27 cellular contexts compared by ENCODE assay signal in the genomic region with DNA sequence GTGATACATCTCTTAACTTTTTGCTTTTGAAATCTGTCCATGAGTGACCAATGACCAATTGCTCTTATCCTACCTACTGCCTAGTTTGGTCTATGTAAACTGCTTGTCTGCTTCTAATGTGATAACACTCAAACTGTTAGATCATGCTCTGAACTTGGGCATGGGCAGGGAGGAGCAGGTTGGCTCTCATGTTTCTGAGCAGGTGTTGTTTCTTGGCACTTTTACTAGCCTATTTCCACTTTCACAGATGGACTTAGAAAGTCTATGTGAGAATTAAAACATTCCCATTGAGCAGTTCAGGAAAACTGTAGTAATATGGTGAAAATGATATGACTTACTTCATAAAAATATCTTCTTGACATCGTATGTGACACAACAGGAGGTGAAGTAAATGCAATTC.
"Had no signal": no experiment of that assay in that cellular context is flagged by ENCODE, and none has a peak within 500 bp of the region (broad histone marks: within the 10 kb centered on the region; RNA-seq: fewer than 3 reads in every experiment).

No MANE protein-coding gene starts in this region.

- H3K4me1 ChIP-seq: neural progenitor cell, parathyroid adenoma, psoas muscle, sigmoid colon, thyroid gland, vagina had no signal

- ATAC-seq: natural killer cell; psoas muscle; right cardiac atrium; stimulated activated memory B cell treated with anti-CD40 and anti-IgM and Interleukin-4, amounts not matched to agents 10 μg/mL and 1 μg/mL and 100 μg/mL, for 72 hours had no signal

- H3K27ac Mint-ChIP-seq: natural killer cell; nephron; neural progenitor cell; progenitor cell of endocrine pancreas; stimulated activated memory B cell treated with anti-CD40 and anti-IgM and Interleukin-4, amounts not matched to agents 10 μg/mL and 1 μg/mL and 100 μg/mL, for 72 hours; stimulated activated naive CD8-positive, alpha-beta T cell treated with anti-CD3 and anti-CD28 coated beads, Interleukin-15, Interleukin-2, amounts not matched to agents 100 ng/mL and 50 ng/mL, for 24 hours had no signal

- H3K27me3 Mint-ChIP-seq: progenitor cell of endocrine pancreas; stimulated activated memory B cell treated with anti-CD40 and anti-IgM and Interleukin-4, amounts not matched to agents 10 μg/mL and 1 μg/mL and 100 μg/mL, for 72 hours; stimulated activated naive CD8-positive, alpha-beta T cell treated with anti-CD3 and anti-CD28 coated beads, Interleukin-15, Interleukin-2, amounts not matched to agents 100 ng/mL and 50 ng/mL, for 24 hours had no signal

- H3K4me3 ChIP-seq: neural progenitor cell, ovary, psoas muscle, right lobe of liver, sigmoid colon, stomach, thoracic aorta, thyroid gland, tibial nerve, upper lobe of left lung, vagina had no signal

- H3K9me3 ChIP-seq: ovary, psoas muscle, right lobe of liver, sigmoid colon, stomach, thoracic aorta, thyroid gland, tibial nerve, upper lobe of left lung, vagina had no signal

- H3K36me3 Mint-ChIP-seq: natural killer cell; neural progenitor cell; stimulated activated memory B cell treated with anti-CD40 and anti-IgM and Interleukin-4, amounts not matched to agents 10 μg/mL and 1 μg/mL and 100 μg/mL, for 72 hours had no signal

- DNase-seq: natural killer cell; occipital lobe; ovary; posterior cingulate gyrus; psoas muscle; right cardiac atrium; right lobe of liver; sigmoid colon; small intestine; stimulated activated CD4-positive, alpha-beta T cell treated with anti-CD3 and anti-CD28 coated beads, Interleukin-15, amount 100 ng/mL, for 24 hours; stimulated activated CD4-positive, alpha-beta T cell treated with anti-CD3 and anti-CD28 coated beads, Interleukin-2, amount 100 ng/mL, for 24 hours; stimulated activated CD4-positive, alpha-beta T cell treated with anti-CD3 and anti-CD28 coated beads, Interleukin-2, amount 100 ng/mL, for 48 hours; stimulated activated CD4-positive, alpha-beta T cell treated with anti-CD3 and anti-CD28 coated beads, Interleukin-4, amount 100 ng/mL, for 24 hours; stimulated activated naive CD4-positive, alpha-beta T cell; stomach; thyroid gland; trophoblast cell; upper lobe of left lung had no signal

- H3K27me3 ChIP-seq: neural progenitor cell, ovary, right lobe of liver, sigmoid colon, stomach, thyroid gland, tibial nerve, upper lobe of left lung, vagina had no signal

- H3K36me3 ChIP-seq: neural progenitor cell, ovary, right lobe of liver, sigmoid colon, stomach, thoracic aorta, thyroid gland, tibial nerve, upper lobe of left lung, vagina had no signal

- H3K27ac ChIP-seq: neural progenitor cell, ovary, parathyroid adenoma, psoas muscle, right lobe of liver, sigmoid colon, stomach, thoracic aorta, thyroid gland, tibial nerve, upper lobe of left lung, vagina had no signal

- H3K9me3 Mint-ChIP-seq: nephron; neural progenitor cell; stimulated activated naive CD8-positive, alpha-beta T cell treated with anti-CD3 and anti-CD28 coated beads, Interleukin-15, Interleukin-2, amounts not matched to agents 100 ng/mL and 50 ng/mL, for 24 hours had no signal

- H3K4me1 Mint-ChIP-seq: natural killer cell; nephron; stimulated activated memory B cell treated with anti-CD40 and anti-IgM and Interleukin-4, amounts not matched to agents 10 μg/mL and 1 μg/mL and 100 μg/mL, for 72 hours had no signal

- H3K4me3 Mint-ChIP-seq: natural killer cell; nephron; neural progenitor cell; stimulated activated memory B cell treated with anti-CD40 and anti-IgM and Interleukin-4, amounts not matched to agents 10 μg/mL and 1 μg/mL and 100 μg/mL, for 72 hours; stimulated activated naive CD8-positive, alpha-beta T cell treated with anti-CD3 and anti-CD28 coated beads, Interleukin-15, Interleukin-2, amounts not matched to agents 100 ng/mL and 50 ng/mL, for 24 hours had no signal
